15 cellular contexts compared by ENCODE assay signal in the genomic region with DNA sequence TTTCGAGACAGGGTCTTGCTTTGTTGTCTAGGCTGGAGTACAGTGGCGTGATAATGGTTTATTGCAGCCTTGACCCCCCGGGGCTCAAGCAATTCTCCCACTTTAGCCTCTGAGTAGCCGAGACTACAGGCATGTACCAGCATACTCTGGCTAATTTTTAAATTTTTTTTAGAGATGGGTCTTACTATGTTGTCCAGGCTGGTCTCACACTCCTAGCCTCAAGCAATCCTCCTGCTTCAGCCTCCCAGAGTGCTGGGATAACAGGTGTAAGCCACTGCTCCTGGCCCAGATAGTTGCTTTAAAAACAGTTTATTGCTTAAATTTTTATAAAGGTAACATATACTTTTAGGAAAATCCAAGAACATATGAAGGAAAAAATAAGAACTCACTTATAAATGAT. TPM values are rescaled to one million over a fixed set of nuclear protein-coding genes. Genes with fewer than 3 reads are reported as not detected.
DNase-seq lines count a peak whose midpoint lies in the region; ATAC-seq and TF ChIP-seq lines count a peak whose summit lies in the region.
"Had no signal": no experiment of that assay in that cellular context is flagged by ENCODE, and none has a peak within 500 bp of the region (broad histone marks: within the 10 kb centered on the region; RNA-seq: fewer than 3 reads in every experiment).

No MANE protein-coding gene starts in this region.

- H3K36me3 ChIP-seq in HUES6 (ENCODE audit: control insufficient read depth, insufficient read depth, low read length): no peaks in the 10 kb centered on the region; the same call in 1 of the 2 replicates
- H3K36me3 ChIP-seq: HAP-1 had no signal

- H3K27me3 Mint-ChIP-seq in WTC11 (ENCODE audit: low read depth): no peaks in the 10 kb centered on the region
- peaks cover 20% of the 10 kb centered on the region for H3K27me3 Mint-ChIP-seq in osteocyte (ENCODE audit: unreplicated experiment)
- H3K27me3 Mint-ChIP-seq in type B pancreatic cell: no peaks in the 10 kb centered on the region
- H3K27me3 Mint-ChIP-seq in activated CD4-positive, alpha-beta memory T cell treated with anti-CD3 and anti-CD28 coated beads for 36 hours: peaks cover 16% of the 10 kb centered on the region

- POLR2A ChIA-PET in WTC11 (lab: Charles Lee): no interaction called here
- POLR2A ChIA-PET in activated CD4-positive, alpha-beta memory T cell treated with anti-CD3 and anti-CD28 coated beads for 36 hours (lab: Charles Lee): no interaction called here

- H3K9me3 Mint-ChIP-seq in WTC11: peaks cover 14% of the 10 kb centered on the region
- H3K9me3 Mint-ChIP-seq in osteocyte (ENCODE audit: unreplicated experiment): peaks cover 5% of the 10 kb centered on the region
- peaks cover 16% of the 10 kb centered on the region for H3K9me3 Mint-ChIP-seq in type B pancreatic cell
- H3K9me3 Mint-ChIP-seq in activated CD4-positive, alpha-beta memory T cell treated with anti-CD3 and anti-CD28 coated beads for 36 hours: no peaks in the 10 kb centered on the region
- H3K9me3 Mint-ChIP-seq: CD8-positive, alpha-beta T cell had no signal

- peaks cover 15% of the 10 kb centered on the region; the same call in 1 of the 2 replicates for H3K4me1 ChIP-seq in HUES6 (ENCODE audit: control insufficient read depth, insufficient read depth, low read length)
- H3K4me1 ChIP-seq: A549, HAP-1 had no signal

- DNase-seq in WTC11 (ENCODE audit: low spot score): no peak
- DNase-seq in osteocyte (ENCODE audit: extremely low spot score, unreplicated experiment): no peak
- no peak for DNase-seq in type B pancreatic cell (ENCODE audit: extremely low spot score, unreplicated experiment)
- no peak for DNase-seq in activated CD4-positive, alpha-beta memory T cell treated with anti-CD3 and anti-CD28 coated beads for 36 hours
- DNase-seq in KBM-7: no peak
- DNase-seq in NCI-H446 treated with DMSO at 0.1 percent for 48 hours (lab: John Stamatoyannopoulos, UW): no peak
- DNase-seq: CD8-positive, alpha-beta T cell; COR-L47; DND-41; GDM1 had no signal

- no peak overlapping the region for H3K4me3 Mint-ChIP-seq in WTC11
- no peak overlapping the region for H3K4me3 Mint-ChIP-seq in osteocyte (ENCODE audit: unreplicated experiment)
- H3K4me3 Mint-ChIP-seq in type B pancreatic cell: peak overlapping the region; percentile 50
- no peak overlapping the region for H3K4me3 Mint-ChIP-seq in activated CD4-positive, alpha-beta memory T cell treated with anti-CD3 and anti-CD28 coated beads for 36 hours
- H3K4me3 Mint-ChIP-seq: CD14-positive monocyte; CD8-positive, alpha-beta T cell had no signal

- no peaks in the 10 kb centered on the region for H3K27me3 ChIP-seq in HUES6 (ENCODE audit: control insufficient read depth, insufficient read depth, low read length)

- no peaks in the 10 kb centered on the region for H3K9me3 ChIP-seq in HUES6 (ENCODE audit: control insufficient read depth, insufficient read depth, low read depth, low read length)
- H3K9me3 ChIP-seq: A549, HAP-1 had no signal

- no peak overlapping the region for H3K27ac Mint-ChIP-seq in WTC11
- H3K27ac Mint-ChIP-seq in osteocyte (ENCODE audit: unreplicated experiment): peak overlapping the region; percentile 46
- H3K27ac Mint-ChIP-seq in type B pancreatic cell: peak overlapping the region; percentile 94
- no peak overlapping the region for H3K27ac Mint-ChIP-seq in activated CD4-positive, alpha-beta memory T cell treated with anti-CD3 and anti-CD28 coated beads for 36 hours
- H3K27ac Mint-ChIP-seq: CD14-positive monocyte; CD8-positive, alpha-beta T cell had no signal

- ATAC-seq in WTC11: no peak
- ATAC-seq: A549; CD8-positive, alpha-beta T cell had no signal

- intact Hi-C loops in activated CD4-positive, alpha-beta memory T cell treated with anti-CD3 and anti-CD28 coated beads for 36 hours (cut with micrococcal nuclease): no loop called here

- TF ChIP-seq CTCF in WTC11 (IDR thresholded peaks at IDR 0.05) (no peak), osteocyte (IDR thresholded peaks at IDR 0.05) (no peak), type B pancreatic cell (conservative IDR thresholded peaks at IDR 0.05) (no peak)

- H3K36me3 Mint-ChIP-seq in WTC11: peaks cover 6% of the 10 kb centered on the region
- H3K36me3 Mint-ChIP-seq in osteocyte (ENCODE audit: unreplicated experiment): no peaks in the 10 kb centered on the region
- H3K36me3 Mint-ChIP-seq in type B pancreatic cell: peaks cover 12% of the 10 kb centered on the region
- no peaks in the 10 kb centered on the region for H3K36me3 Mint-ChIP-seq in activated CD4-positive, alpha-beta memory T cell treated with anti-CD3 and anti-CD28 coated beads for 36 hours
- H3K36me3 Mint-ChIP-seq: CD14-positive monocyte; CD8-positive, alpha-beta T cell had no signal

- peaks cover 25% of the 10 kb centered on the region for H3K4me1 Mint-ChIP-seq in WTC11
- H3K4me1 Mint-ChIP-seq in osteocyte (ENCODE audit: unreplicated experiment): peaks cover 15% of the 10 kb centered on the region
- peaks cover 7% of the 10 kb centered on the region for H3K4me1 Mint-ChIP-seq in type B pancreatic cell (ENCODE audit: unreplicated experiment)
- H3K4me1 Mint-ChIP-seq in activated CD4-positive, alpha-beta memory T cell treated with anti-CD3 and anti-CD28 coated beads for 36 hours (ENCODE audit: low read depth): peaks cover 17% of the 10 kb centered on the region

- CTCF ChIA-PET in WTC11 (lab: Charles Lee): no interaction called here
- CTCF ChIA-PET in activated CD4-positive, alpha-beta memory T cell treated with anti-CD3 and anti-CD28 coated beads for 36 hours (lab: Charles Lee): interaction anchor here (1.1 kb wide), 1 partner anchor 22 kb away, joined by 3 read pairs; no protein-coding TSS in a partner anchor

- peak overlapping the region; percentile 88 for H3K9ac ChIP-seq in HUES6 (ENCODE audit: low read length)

- in situ Hi-C loops in KBM-7 (cut with MboI; ENCODE audit: low pct_unique_long_range_greater_than_20kb, low sequenced_read_pairs): no loop called here

- peak overlapping the region; percentile 78; the same call in 1 of the 2 replicates for H3K27ac ChIP-seq in HUES6 (ENCODE audit: low read depth, low read length)
- H3K27ac ChIP-seq: A549 had no signal

- H3K4me3 ChIP-seq in HUES6 (ENCODE audit: low read depth, low read length): peak overlapping the region; percentile 13; the same call in 1 of the 2 replicates
- H3K4me3 ChIP-seq: A549, HAP-1 had no signal

TF ChIP-seq in WTC11, 78 proteins besides CTCF, POLR2A, EP300 and RAD21:
- TF ChIP-seq ZNF121 (CRISPR knock-in tag; IDR thresholded peaks at IDR 0.05) (peak; percentile 73; the same call in 1 of the 2 replicates), CREM (CRISPR knock-in tag; IDR thresholded peaks at IDR 0.05) (no peak), FOXP1 (CRISPR knock-in tag; IDR thresholded peaks at IDR 0.05; ENCODE audit: borderline replicate concordance) (no peak), RORB (CRISPR knock-in tag; IDR thresholded peaks at IDR 0.05) (no peak), JAZF1 (CRISPR knock-in tag; IDR thresholded peaks at IDR 0.05) (no peak), OVOL2 (CRISPR knock-in tag; IDR thresholded peaks at IDR 0.05; ENCODE audit: borderline replicate concordance) (no peak), USF2 (CRISPR knock-in tag; IDR thresholded peaks at IDR 0.05) (no peak), SP1 (CRISPR knock-in tag; conservative IDR thresholded peaks at IDR 0.05) (no peak)
- TF ChIP-seq, protein P1, sequence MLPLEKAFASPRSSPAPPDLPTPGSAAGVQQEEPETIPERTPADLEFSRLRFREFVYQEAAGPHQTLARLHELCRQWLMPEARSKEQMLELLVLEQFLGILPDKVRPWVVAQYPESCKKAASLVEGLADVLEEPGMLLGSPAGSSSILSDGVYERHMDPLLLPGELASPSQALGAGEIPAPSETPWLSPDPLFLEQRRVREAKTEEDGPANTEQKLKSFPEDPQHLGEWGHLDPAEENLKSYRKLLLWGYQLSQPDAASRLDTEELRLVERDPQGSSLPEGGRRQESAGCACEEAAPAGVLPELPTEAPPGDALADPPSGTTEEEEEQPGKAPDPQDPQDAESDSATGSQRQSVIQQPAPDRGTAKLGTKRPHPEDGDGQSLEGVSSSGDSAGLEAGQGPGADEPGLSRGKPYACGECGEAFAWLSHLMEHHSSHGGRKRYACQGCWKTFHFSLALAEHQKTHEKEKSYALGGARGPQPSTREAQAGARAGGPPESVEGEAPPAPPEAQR (CRISPR knock-in tag; IDR thresholded peaks at IDR 0.05): no peak
TF ChIP-seq in WTC11: peak in this region for 1.

RNA-seq across cellular contexts. Expression of gene NEURL1, which starts 26.3 kb away (rescaled TPM):
- total RNA-seq in WTC11 (2021): 0.66 to 1.2 TPM (median 0.99 TPM) in 3 replicates
- 1.0 and 2.5 TPM in 2 replicates for total RNA-seq in osteocyte
- total RNA-seq in type B pancreatic cell (ENCODE audit: low replicate concordance): 38.3 and 102 TPM in 2 replicates
- 1 to 10 TPM; 1.8 to 2.4 TPM for total RNA-seq in activated CD4-positive, alpha-beta memory T cell treated with anti-CD3 and anti-CD28 coated beads for 36 hours

RNA-seq across cellular contexts. Expression of gene CALHM3, which starts 40.8 kb away (rescaled TPM):
- total RNA-seq in WTC11 (2021): 0.13 to 0.18 TPM (median 0.16 TPM) in 3 replicates
- not detected in 2 replicates for total RNA-seq in osteocyte
- 3.3 and 20.3 TPM in 2 replicates for total RNA-seq in type B pancreatic cell (ENCODE audit: low replicate concordance)
- total RNA-seq in activated CD4-positive, alpha-beta memory T cell treated with anti-CD3 and anti-CD28 coated beads for 36 hours: not detected
- total RNA-seq: CD8-positive, alpha-beta T cell; HT-29 had no signal

Comparison
In these comparisons a context has a peak if more than half of its experiments do, and no peak if none do; other contexts are left out.
1. H3K27ac Mint-ChIP-seq: peak in osteocyte (single experiment) and type B pancreatic cell (single experiment); none in WTC11 (single experiment) and activated CD4-positive, alpha-beta memory T cell treated with anti-CD3 and anti-CD28 coated beads for 36 hours (single experiment).
2. RNA of gene NEURL1, which starts 26.3 kb away (total RNA-seq): 38.3 to 102 TPM in type B pancreatic cell; 1.0 to 2.5 TPM in osteocyte, 1.8 to 2.4 TPM in activated CD4-positive, alpha-beta memory T cell treated with anti-CD3 and anti-CD28 coated beads for 36 hours and 0.66 to 1.2 TPM in WTC11; every median in the first group is over 10 times any median in the second.